ENCODE assay signal across 2 cellular contexts in genomic region chr2:12856934-12857660, GRCh38.
TF ChIP-seq lines count a peak whose summit lies in the region.

No MANE protein-coding gene starts in this region.

TF ChIP-seq in IMR-90, 13 proteins besides CTCF, POLR2A, EP300 and RAD21:
- no peak for TF ChIP-seq RCOR1 (IDR thresholded peaks at IDR 0.05; ENCODE audit: insufficient replicate concordance, low read length)
- no peak for TF ChIP-seq CEBPB (IDR thresholded peaks at IDR 0.05; ENCODE audit: low read depth, low read length)
- TF ChIP-seq FOS (IDR thresholded peaks at IDR 0.05; ENCODE audit: low read depth, low read length), result no peak
- no peak for TF ChIP-seq MAFK (IDR thresholded peaks at IDR 0.05; ENCODE audit: low read depth, low read length)
- TF ChIP-seq USF2 (IDR thresholded peaks at IDR 0.05; ENCODE audit: low read depth, low read length), result no peak
- TF ChIP-seq MXI1 (IDR thresholded peaks at IDR 0.05; ENCODE audit: borderline replicate concordance, low read depth, low read length), result no peak
- TF ChIP-seq ELK1 (IDR thresholded peaks at IDR 0.05; ENCODE audit: borderline replicate concordance, low read depth, low read length), result no peak
- no peak for TF ChIP-seq NFE2L2 (IDR thresholded peaks at IDR 0.05; ENCODE audit: low read depth, low read length)
- no peak for TF ChIP-seq RFX5 (IDR thresholded peaks at IDR 0.05; ENCODE audit: low read depth, low read length)
- no peak for TF ChIP-seq CHD1 (IDR thresholded peaks at IDR 0.05; ENCODE audit: low read depth, low read length)
- no peak for TF ChIP-seq MAZ (IDR thresholded peaks at IDR 0.05; ENCODE audit: borderline replicate concordance, low read depth, low read length)
- no peak; the same call in 1 of the 2 replicates for TF ChIP-seq BHLHE40 (IDR thresholded peaks at IDR 0.05; ENCODE audit: low read depth, low read length)
- no peak for TF ChIP-seq SMC3 (IDR thresholded peaks at IDR 0.05; ENCODE audit: low read depth, low read length)

TF ChIP-seq in HepG2, 621 proteins besides CTCF, POLR2A, EP300 and RAD21:
- TF ChIP-seq E2F5 (CRISPR knock-in tag; conservative IDR thresholded peaks at IDR 0.05), result no peak
- TF ChIP-seq MED8 (CRISPR knock-in tag; IDR thresholded peaks at IDR 0.05; ENCODE audit: insufficient replicate concordance), result no peak
- no peak for TF ChIP-seq ZNF33B (CRISPR knock-in tag; IDR thresholded peaks at IDR 0.05)
- no peak for TF ChIP-seq ZNF672 (CRISPR knock-in tag; IDR thresholded peaks at IDR 0.05)
- no peak for TF ChIP-seq MLX (CRISPR knock-in tag; IDR thresholded peaks at IDR 0.05)
- no peak for TF ChIP-seq CHD4 (IDR thresholded peaks at IDR 0.05; ENCODE audit: borderline replicate concordance, low read length)
- TF ChIP-seq ZNF597 (CRISPR knock-in tag; IDR thresholded peaks at IDR 0.05), result no peak
- TF ChIP-seq ZNF639 (CRISPR knock-in tag; conservative IDR thresholded peaks at IDR 0.05), result no peak
- no peak for TF ChIP-seq ARID3A (IDR thresholded peaks at IDR 0.05; ENCODE audit: low read depth, low read length)
- no peak for TF ChIP-seq TIGD3 (CRISPR knock-in tag; IDR thresholded peaks at IDR 0.05; ENCODE audit: borderline replicate concordance)
- no peak for TF ChIP-seq FOXO1 (CRISPR knock-in tag; IDR thresholded peaks at IDR 0.05)
